Comparison of ENCODE assay signal across 21 cellular contexts in genomic region chr2:236354056-236354940, GRCh38.
"Had no signal": no experiment of that assay in that cellular context is flagged by ENCODE, and none has a peak within 500 bp of the region (broad histone marks: within the 10 kb centered on the region; RNA-seq: fewer than 3 reads in every experiment).

No MANE protein-coding gene starts in this region.

- H3K4me3 ChIP-seq: colonic mucosa, esophagus squamous epithelium, gastroesophageal sphincter, lung, prostate gland, sigmoid colon, skin epidermis, tibial artery, upper lobe of right lung had no signal

- H3K9me3 Mint-ChIP-seq: natural killer cell treated with Interleukin-12 subunit alpha and Interleukin-12 subunit beta and Interleukin-15 and Interleukin-18, amount 100 ng/mL, for 72 hours had no signal

- H3K27ac Mint-ChIP-seq: natural killer cell treated with Interleukin-12 subunit alpha and Interleukin-12 subunit beta and Interleukin-15 and Interleukin-18, amount 100 ng/mL, for 72 hours had no signal

- H3K4me3 Mint-ChIP-seq: natural killer cell treated with Interleukin-12 subunit alpha and Interleukin-12 subunit beta and Interleukin-15 and Interleukin-18, amount 100 ng/mL, for 72 hours had no signal

- H3K36me3 ChIP-seq: colonic mucosa, esophagus squamous epithelium, gastroesophageal sphincter, prostate gland, sigmoid colon, tibial artery, upper lobe of right lung had no signal

- ATAC-seq: gastroesophageal sphincter; left cardiac atrium; left ventricle myocardium superior; natural killer cell treated with Interleukin-12 subunit alpha and Interleukin-12 subunit beta and Interleukin-15 and Interleukin-18, amount 100 ng/mL, for 72 hours; upper lobe of right lung had no signal

- H3K27ac ChIP-seq: colonic mucosa, esophagus squamous epithelium, gastroesophageal sphincter, parathyroid adenoma, prostate gland, sigmoid colon, skin epidermis, tibial artery, upper lobe of right lung had no signal

- H3K4me1 ChIP-seq: colonic mucosa, esophagus squamous epithelium, gastroesophageal sphincter, parathyroid adenoma, prostate gland, tibial artery, upper lobe of right lung had no signal

- H2AFZ ChIP-seq: parathyroid adenoma had no signal

- H3K36me3 Mint-ChIP-seq: natural killer cell treated with Interleukin-12 subunit alpha and Interleukin-12 subunit beta and Interleukin-15 and Interleukin-18, amount 100 ng/mL, for 72 hours had no signal

- H3K27me3 ChIP-seq: colonic mucosa, esophagus squamous epithelium, sigmoid colon, upper lobe of right lung had no signal

- DNase-seq: colonic mucosa; dermis blood vessel endothelial cell; esophagus squamous epithelium; foreskin fibroblast; glutamatergic neuron; kidney; left cardiac atrium; left ventricle myocardium superior; mesenchymal stem cell; midbrain; sigmoid colon; stimulated activated CD4-positive, alpha-beta T cell treated with anti-CD3 and anti-CD28 coated beads, Interleukin-12 subunit alpha, Interleukin-12 subunit beta, amount 100 ng/mL, for 4 hours; stimulated activated naive CD4-positive, alpha-beta T cell treated with Interleukin-2 at 50 U/mL for 16 hours; tibial artery; upper lobe of right lung had no signal

- FAIRE-seq: kidney had no signal

- H3K79me2 ChIP-seq: parathyroid adenoma had no signal

- H3K9me3 ChIP-seq: colonic mucosa, esophagus squamous epithelium, gastroesophageal sphincter, prostate gland, sigmoid colon, tibial artery, upper lobe of right lung had no signal

- H3K9ac ChIP-seq: parathyroid adenoma had no signal
